Comparison of ENCODE assay signal across 16 cellular contexts in genomic region chr1:200916152-200916551, GRCh38. TPM values are rescaled to one million over a fixed set of nuclear protein-coding genes. Genes with fewer than 3 reads are reported as not detected.
DNase-seq lines count a peak whose midpoint lies in the region; ATAC-seq and TF ChIP-seq lines count a peak whose summit lies in the region.
"Had no signal": no experiment of that assay in that cellular context is flagged by ENCODE, and none has a peak within 500 bp of the region (broad histone marks: within the 10 kb centered on the region; RNA-seq: fewer than 3 reads in every experiment).

No MANE protein-coding gene starts in this region.

- DNase-seq in stimulated activated naive CD8-positive, alpha-beta T cell treated with anti-CD3 and anti-CD28 coated beads, Interleukin-15, amount 100 ng/mL, for 72 hours: no peak
- no peak for DNase-seq in stimulated activated naive CD8-positive, alpha-beta T cell treated with anti-CD3 and anti-CD28 coated beads, Interleukin-15, Interleukin-2, amounts not matched to agents 100 U/mL and 50 U/mL, for 24 hours
- DNase-seq in brain microvascular endothelial cell (no peak), kidney epithelial cell (ENCODE audit: low read depth) (no peak), NCI-H748 treated with DMSO at 0.1 percent for 48 hours (lab: John Stamatoyannopoulos, UW) (no peak), NCI-H1092 treated with DMSO at 0.1 percent for 48 hours (lab: John Stamatoyannopoulos, UW) (no peak), T-cell (no peak)
- DNase-seq: activated CD4-positive, alpha-beta T cell treated with anti-CD3 and anti-CD28 coated beads, Interleukin-2, amount 50 U/mL, for 48 hours; activated T-cell treated with anti-CD3 and anti-CD28 coated beads, Interleukin-2, amount 50 U/mL, for 48 hours; central memory CD4-positive, alpha-beta T cell; NCI-H1417 had no signal

- H3K4me3 Mint-ChIP-seq in stimulated activated naive CD8-positive, alpha-beta T cell treated with anti-CD3 and anti-CD28 coated beads, Interleukin-15, amount 100 ng/mL, for 72 hours: no peak overlapping the region
- H3K4me3 Mint-ChIP-seq in T-cell: no peak overlapping the region

- no peaks in the 10 kb centered on the region for H3K4me1 Mint-ChIP-seq in stimulated activated naive CD8-positive, alpha-beta T cell treated with anti-CD3 and anti-CD28 coated beads, Interleukin-15, amount 100 ng/mL, for 72 hours
- H3K4me1 Mint-ChIP-seq in T-cell: no peaks in the 10 kb centered on the region

- TF ChIP-seq CTCF in brain microvascular endothelial cell (IDR thresholded peaks at IDR 0.05; ENCODE audit: low read depth, low read length, missing control alignments) (peak; percentile 41), kidney epithelial cell (IDR thresholded peaks at IDR 0.05; ENCODE audit: insufficient read depth, low read length, poor library complexity, severe bottlenecking) (peak; percentile 43)

- H3K27ac Mint-ChIP-seq in stimulated activated naive CD8-positive, alpha-beta T cell treated with anti-CD3 and anti-CD28 coated beads, Interleukin-15, amount 100 ng/mL, for 72 hours: no peak overlapping the region
- no peak overlapping the region for H3K27ac Mint-ChIP-seq in T-cell

- POLR2A ChIA-PET in T-cell (lab: Charles Lee): interaction anchor here in 1 of 2 donors (0.7 kb wide), 1 partner anchor 11 kb away, joined by 3 read pairs; no protein-coding TSS in a partner anchor

- H3K27me3 Mint-ChIP-seq in stimulated activated naive CD8-positive, alpha-beta T cell treated with anti-CD3 and anti-CD28 coated beads, Interleukin-15, amount 100 ng/mL, for 72 hours: peaks cover 11% of the 10 kb centered on the region
- no peaks in the 10 kb centered on the region for H3K27me3 Mint-ChIP-seq in T-cell

- in situ Hi-C loops in brain microvascular endothelial cell (cut with HindIII; ENCODE audit: low pct_ligation_motif_present, low sequenced_read_pairs): no loop called here

- H3K27me3 ChIP-seq in brain microvascular endothelial cell (replicated peaks) (no peaks in the 10 kb centered on the region), kidney epithelial cell (ENCODE audit: control insufficient read depth, insufficient read depth, low read length) (no peaks in the 10 kb centered on the region)

- H3K36me3 ChIP-seq in brain microvascular endothelial cell (replicated peaks) (no peaks in the 10 kb centered on the region), kidney epithelial cell (ENCODE audit: control insufficient read depth, insufficient read depth, low read length) (no peaks in the 10 kb centered on the region)
- H3K36me3 ChIP-seq: gastroesophageal sphincter had no signal

- H3K36me3 Mint-ChIP-seq in T-cell: no peaks in the 10 kb centered on the region

- CTCF ChIA-PET in T-cell (lab: Charles Lee): interaction anchor here in 1 of 2 donors (0.7 kb wide), 1 partner anchor 24 kb away, joined by 3 read pairs; no protein-coding TSS in a partner anchor

- H3K27ac ChIP-seq in brain microvascular endothelial cell: no peak overlapping the region
- H3K27ac ChIP-seq: gastroesophageal sphincter, parathyroid adenoma, SK-N-MC had no signal

- ATAC-seq in stimulated activated naive CD8-positive, alpha-beta T cell treated with anti-CD3 and anti-CD28 coated beads, Interleukin-15, amount 100 ng/mL, for 72 hours: peak; percentile 55
- ATAC-seq in stimulated activated naive CD8-positive, alpha-beta T cell treated with anti-CD3 and anti-CD28 coated beads, Interleukin-15, Interleukin-2, amounts not matched to agents 100 U/mL and 50 U/mL, for 24 hours: no peak
- ATAC-seq in T-cell (replicated peaks in 1 of 4) (no peak), GM21737 (IDR thresholded peaks at IDR 0.05; ENCODE audit: unreplicated experiment) (no peak)
- ATAC-seq: gastroesophageal sphincter had no signal

- H3K4me3 ChIP-seq in brain microvascular endothelial cell (ENCODE audit: low read depth, low read length): no peak overlapping the region
- no peak overlapping the region for H3K4me3 ChIP-seq in kidney epithelial cell (ENCODE audit: low read depth, low read length)
- H3K4me3 ChIP-seq: gastroesophageal sphincter, SK-N-MC had no signal

- H3K9me3 Mint-ChIP-seq in stimulated activated naive CD8-positive, alpha-beta T cell treated with anti-CD3 and anti-CD28 coated beads, Interleukin-15, amount 100 ng/mL, for 72 hours: no peaks in the 10 kb centered on the region
- no peaks in the 10 kb centered on the region for H3K9me3 Mint-ChIP-seq in T-cell

RNA-seq across cellular contexts. Expression of gene INAVA, which starts 21.5 kb away (rescaled TPM):
- total RNA-seq in kidney epithelial cell (185 and 292 TPM in 2 replicates), T-cell (under 1 TPM in 4 of 5 donors, not detected in 1; 0.09 to 0.62 (median 0.25) TPM)

RNA-seq across cellular contexts. Expression of gene GPR25, which starts 43.4 kb away (rescaled TPM):
- total RNA-seq in kidney epithelial cell: not detected in 2 replicates
- total RNA-seq in T-cell: 1 to 10 TPM; 1.2 to 6.7 (median 1.8) TPM
- total RNA-seq: gastroesophageal sphincter, H4 had no signal

Comparison
In these comparisons a context has a peak if more than half of its experiments do, and no peak if none do; other contexts are left out.
1. RNA of gene INAVA, which starts 21.5 kb away (total RNA-seq): 185 to 292 TPM in kidney epithelial cell; 0.09 to 0.62 TPM in T-cell; every median in the first group is over 100 times any median in the second.